Comparison of ENCODE assay signal across 1 cellular context in the genomic region with DNA sequence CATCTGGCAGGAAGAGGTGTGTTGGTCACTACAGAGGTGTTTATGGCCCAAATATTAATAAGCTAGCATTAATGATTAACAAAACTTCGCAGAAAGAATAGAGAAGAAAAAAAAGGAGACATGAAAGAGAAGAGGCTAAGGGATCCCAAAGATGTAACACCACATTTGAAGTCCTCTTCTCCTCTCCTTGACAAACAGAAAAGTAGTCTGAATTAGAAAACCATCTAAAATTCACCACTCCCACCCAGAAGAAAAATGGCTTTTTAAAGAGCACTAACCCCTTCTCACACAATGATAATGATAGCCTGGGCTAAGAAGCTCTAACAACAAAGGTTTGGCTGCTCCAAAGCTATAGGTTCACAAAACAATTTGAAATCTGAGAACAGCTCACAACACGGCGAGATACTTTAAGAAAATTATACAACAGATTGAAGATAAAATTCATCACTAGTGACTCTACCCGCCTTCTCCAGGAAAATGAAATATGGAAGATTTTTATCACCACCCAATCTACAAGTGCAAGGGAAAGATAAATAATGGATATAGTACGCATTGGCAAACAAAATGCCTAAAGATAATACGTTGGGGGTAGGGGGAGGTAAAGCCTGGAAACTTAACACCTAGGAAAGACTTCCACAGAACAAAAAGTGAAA.
TF ChIP-seq lines count a peak whose summit lies in the region.

No MANE protein-coding gene starts in this region.

TF ChIP-seq in HEK293T, 16 proteins besides CTCF, POLR2A, EP300 and RAD21 (continued from another document):
- TF ChIP-seq PKNOX1 (IDR thresholded peaks at IDR 0.05) (0 out of 2 replicates have a peak, but pooled peaks have one; percentile 14), FOXK2 (IDR thresholded peaks at IDR 0.05) (no peak)
